15 cellular contexts compared by ENCODE assay signal in the genomic region with DNA sequence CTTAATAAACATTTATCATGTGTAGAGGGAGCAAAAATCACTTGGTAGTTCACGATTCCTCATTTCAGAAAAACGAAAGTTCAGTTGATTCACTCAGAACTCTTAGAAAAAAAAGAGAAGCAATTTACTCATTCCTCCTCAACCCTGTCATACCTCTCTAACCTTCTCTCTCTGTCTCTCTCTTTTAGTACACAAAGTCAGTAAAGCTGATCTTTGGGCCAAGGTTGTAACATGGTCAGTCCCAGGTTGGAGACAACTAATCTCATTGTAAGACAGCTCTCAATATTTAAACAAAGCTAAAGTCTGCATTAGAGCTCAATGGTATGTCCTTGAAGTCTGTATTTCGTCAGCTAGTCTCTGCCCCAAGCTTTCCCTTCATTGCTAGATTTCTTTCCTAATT.
"Had no signal": no experiment of that assay in that cellular context is flagged by ENCODE, and none has a peak within 500 bp of the region (broad histone marks: within the 10 kb centered on the region; RNA-seq: fewer than 3 reads in every experiment).

No MANE protein-coding gene starts in this region.

- ATAC-seq: left colon; mucosa of descending colon; natural killer cell; stimulated activated naive CD8-positive, alpha-beta T cell treated with anti-CD3 and anti-CD28 coated beads, Interleukin-15, Interleukin-2, amounts not matched to agents 100 U/mL and 50 U/mL, for 24 hours had no signal

- DNase-seq: activated CD4-positive, alpha-beta T cell treated with anti-CD3 and anti-CD28 coated beads, Interleukin-2, amount 50 U/mL, for 4 hours; activated CD4-positive, CD25-positive, alpha-beta regulatory T cell treated with anti-CD3 and anti-CD28 coated beads, Interleukin-2, amount 50 U/mL, for 72 hours; activated effector memory CD4-positive, alpha-beta T cell treated with Interleukin-2 at 50 U/mL for 16 hours; activated T-cell treated with anti-CD3 and anti-CD28 coated beads, Interleukin-2, amount 50 U/mL, for 1 hour; amygdala; erythroblast; left colon; mucosa of descending colon; natural killer cell; sigmoid colon; stimulated activated CD4-positive, alpha-beta T cell treated with anti-CD3 and anti-CD28 coated beads, Interleukin-12 subunit alpha, Interleukin-12 subunit beta, amount 100 ng/mL, for 4 hours; stimulated activated naive CD8-positive, alpha-beta T cell treated with anti-CD3 and anti-CD28 coated beads, Interleukin-15, Interleukin-2, amounts not matched to agents 100 U/mL and 50 U/mL, for 24 hours had no signal

- H3K27me3 ChIP-seq: sigmoid colon, suprapubic skin had no signal

- H3K9me3 ChIP-seq: mucosa of descending colon, prostate gland, sigmoid colon, suprapubic skin had no signal

- H3K27ac ChIP-seq: prostate gland, sigmoid colon, suprapubic skin had no signal

- H3K4me1 ChIP-seq: prostate gland, suprapubic skin had no signal

- H3K36me3 ChIP-seq: prostate gland, sigmoid colon, suprapubic skin had no signal

- H3K4me3 ChIP-seq: lung, mucosa of descending colon, prostate gland, sigmoid colon, suprapubic skin had no signal
